In genomic region chr13:112754281-112755025, GRCh38 we compare ENCODE assay signal across 21 cellular contexts.
DNase-seq lines count a peak whose midpoint lies in the region; ATAC-seq, FAIRE-seq and TF ChIP-seq lines count a peak whose summit lies in the region.
"Had no signal": no experiment of that assay in that cellular context is flagged by ENCODE, and none has a peak within 500 bp of the region (broad histone marks: within the 10 kb centered on the region; RNA-seq: fewer than 3 reads in every experiment).

No MANE protein-coding gene starts in this region.

- H3K27ac Mint-ChIP-seq in Caco-2 (ENCODE audit: unreplicated experiment): peak overlapping the region; percentile 61
- H3K27ac Mint-ChIP-seq: CD8-positive, alpha-beta memory T cell had no signal

- H3K4me1 ChIP-seq in Caco-2: peaks cover 14% of the 10 kb centered on the region

- H3K27me3 ChIP-seq in Caco-2 (replicated peaks; ENCODE audit: control insufficient read depth, insufficient read depth, low read length) (no peaks in the 10 kb centered on the region), layer of hippocampus (ENCODE audit: control insufficient read depth, insufficient read depth, low read length) (no peaks in the 10 kb centered on the region)
- H3K27me3 ChIP-seq: BLaER1, MG63 had no signal

- no peak for TF ChIP-seq CTCF in Caco-2 (IDR thresholded peaks at IDR 0.05; ENCODE audit: insufficient read depth in 1 of 2, low read depth in 1 of 2, low read length in 1 of 2, severe bottlenecking in 1 of 2, unreplicated experiment in 1 of 2)

- peaks cover 1% of the 10 kb centered on the region; the same call in 1 of the 2 replicates for H3K36me3 ChIP-seq in Caco-2 (ENCODE audit: control insufficient read depth, insufficient read depth, low read length)
- H3K36me3 ChIP-seq: MG63 had no signal

- no TSS peak for BruUV-seq in Caco-2 (replicated peaks; lab: Mats Ljungman, UMichigan)

- no peak for FAIRE-seq in HTR-8/SVneo (lab: Jason Lieb, UNC)
- FAIRE-seq: A204.1, GM12891, GM18507, H54 had no signal

- CTCF ChIA-PET in Caco-2 (lab: Charles Lee): no interaction called here

- intact Hi-C loops in Caco-2 (cut with micrococcal nuclease; ENCODE audit: unreplicated experiment) (no loop called here), posterior vena cava (cut with DNase I) (no loop called here)

- H3K27ac ChIP-seq in angular gyrus (ENCODE audit: low read depth, low read length) (peak overlapping the region; percentile 64), layer of hippocampus (ENCODE audit: low read depth, low read length) (peak overlapping the region; percentile 42)
- H3K27ac ChIP-seq: BLaER1 had no signal

- ATAC-seq in HG03442 (IDR thresholded peaks at IDR 0.05; ENCODE audit: unreplicated experiment): no peak

- peaks cover 10% of the 10 kb centered on the region for H3K4me1 Mint-ChIP-seq in Caco-2 (ENCODE audit: low read depth, unreplicated experiment)

- no peak overlapping the region for H3K4me3 ChIP-seq in Caco-2 (ENCODE audit: low read depth, low read length)
- H3K4me3 ChIP-seq: BLaER1, MG63 had no signal

- POLR2A ChIA-PET in Caco-2 (lab: Charles Lee): no interaction called here

- H3K36me3 Mint-ChIP-seq in Caco-2 (ENCODE audit: insufficient read depth, unreplicated experiment): peaks cover 46% of the 10 kb centered on the region

- DNase-seq in Caco-2 (no peak), posterior vena cava (ENCODE audit: low spot score) (peak; percentile 73), activated gamma-delta T cell (lab: John Stamatoyannopoulos, UW) (no peak), HTR-8/SVneo (ENCODE audit: insufficient read length, low spot score) (no peak), medulla oblongata (ENCODE audit: extremely low spot score) (no peak)
- DNase-seq: CD8-positive, alpha-beta memory T cell; GF-D8; Karpas-422; MG63; NCI-H1092; NCI-H2081 treated with DMSO at 0.1 percent for 48 hours; NCI-H510A; NCI-H82 had no signal

- no peaks in the 10 kb centered on the region for H3K9me3 Mint-ChIP-seq in Caco-2 (ENCODE audit: unreplicated experiment)
- H3K9me3 Mint-ChIP-seq: CD8-positive, alpha-beta memory T cell had no signal

- no peak overlapping the region for H3K4me3 Mint-ChIP-seq in Caco-2 (ENCODE audit: unreplicated experiment)
- H3K4me3 Mint-ChIP-seq: CD8-positive, alpha-beta memory T cell had no signal

- no peaks in the 10 kb centered on the region for H3K9me3 ChIP-seq in Caco-2
- H3K9me3 ChIP-seq: MG63 had no signal

- no peaks in the 10 kb centered on the region for H3K27me3 Mint-ChIP-seq in Caco-2 (ENCODE audit: insufficient read depth, unreplicated experiment)
- H3K27me3 Mint-ChIP-seq: CD8-positive, alpha-beta memory T cell had no signal
